In the genomic region with DNA sequence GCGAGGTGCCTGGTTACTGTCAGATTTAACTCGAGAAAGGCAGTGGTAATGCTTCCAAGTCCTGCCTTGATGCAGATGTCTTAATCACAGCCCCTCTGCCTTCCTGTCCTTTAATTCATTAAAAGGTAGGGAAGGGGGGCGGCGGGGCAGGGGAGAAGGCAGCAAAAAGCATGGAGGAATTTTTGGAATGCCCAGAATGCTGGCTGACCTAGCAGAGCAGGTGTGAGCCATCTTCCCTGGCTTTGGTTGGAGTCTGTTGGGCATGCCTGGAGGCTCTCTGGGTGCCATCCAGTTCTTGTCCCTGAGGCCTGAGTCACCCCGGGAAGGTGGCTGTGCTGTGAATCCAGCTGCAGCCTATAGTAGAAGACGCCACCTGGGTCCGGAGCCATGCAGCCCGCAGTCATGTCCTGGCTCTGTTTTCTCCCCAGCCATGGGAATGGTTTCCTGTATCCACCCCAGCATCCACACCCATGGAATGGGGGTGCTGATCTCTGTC, we compare ENCODE assay signal across 16 cellular contexts. TPM values are rescaled to one million over a fixed set of nuclear protein-coding genes. Genes with fewer than 3 reads are reported as not detected.
A peak's percentile ranks its signal among the peaks of the same experiment; 100 is the strongest.
DNase-seq lines count a peak whose midpoint lies in the region; ATAC-seq and TF ChIP-seq lines count a peak whose summit lies in the region.
"Had no signal": no experiment of that assay in that cellular context is flagged by ENCODE, and none has a peak within 500 bp of the region (broad histone marks: within the 10 kb centered on the region; RNA-seq: fewer than 3 reads in every experiment).

No MANE protein-coding gene starts in this region.

- DNase-seq in H4 (ENCODE audit: low spot score), result peak; percentile 14
- DNase-seq in SW480 (ENCODE audit: low spot score), result peak; percentile 52
- DNase-seq in left ventricle myocardium superior, result no peak
- peak; percentile 55 for DNase-seq in prostate gland (ENCODE audit: low spot score)
- no peak for DNase-seq in ascending aorta (ENCODE audit: low spot score in 2 of 2)
- no peak for DNase-seq in NCI-H345 treated with DMSO at 0.1 percent for 48 hours (lab: John Stamatoyannopoulos, UW; ENCODE audit: unreplicated experiment)
- no peak for DNase-seq in testis
- DNase-seq: CD4-positive, CD25-positive, alpha-beta regulatory T cell; GDM1; NCI-H510A; stimulated activated CD4-positive, alpha-beta T cell treated with anti-CD3 and anti-CD28 coated beads, Interleukin-4, amount 100 ng/mL, for 24 hours had no signal

- H3K4me3 ChIP-seq in prostate gland (no peak overlapping the region), ascending aorta (no peak overlapping the region), testis (no peak overlapping the region)
- H3K4me3 ChIP-seq: SJSA1 had no signal

- TF ChIP-seq CTCF in prostate gland (IDR thresholded peaks at IDR 0.05) (no peak), ascending aorta (IDR thresholded peaks at IDR 0.05) (no peak), testis (IDR thresholded peaks at IDR 0.05) (no peak)

- H3K36me3 ChIP-seq in prostate gland, result no peaks in the 10 kb centered on the region
- H3K36me3 ChIP-seq in ascending aorta, result no peaks in the 10 kb centered on the region
- H3K36me3 ChIP-seq in testis (ENCODE audit: low read depth, missing control alignments), result no peaks in the 10 kb centered on the region
- H3K36me3 ChIP-seq: SJSA1 had no signal

- H3K27me3 ChIP-seq in prostate gland (replicated peaks; ENCODE audit: insufficient read depth), result no peaks in the 10 kb centered on the region
- no peaks in the 10 kb centered on the region for H3K27me3 ChIP-seq in ascending aorta
- H3K27me3 ChIP-seq in testis, result no peaks in the 10 kb centered on the region
- H3K27me3 ChIP-seq: SJSA1 had no signal

- H3K4me1 ChIP-seq in prostate gland (replicated peaks) (peaks cover 14% of the 10 kb centered on the region), ascending aorta (peaks cover 0 to 2% of the 10 kb centered on the region in 2 donors), testis (peaks cover 16% of the 10 kb centered on the region)
- H3K4me1 ChIP-seq: SJSA1 had no signal

- ATAC-seq in left ventricle myocardium superior, result peak; percentile 48
- ATAC-seq in GM19452 (IDR thresholded peaks at IDR 0.05; ENCODE audit: unreplicated experiment), result no peak

- H3K27ac ChIP-seq in prostate gland, result peak overlapping the region; percentile 24 to 89
- H3K27ac ChIP-seq in ascending aorta, result no peak overlapping the region
- H3K27ac ChIP-seq in testis, result no peak overlapping the region
- H3K27ac ChIP-seq: SJSA1 had no signal

- TF ChIP-seq POLR2A in prostate gland (IDR thresholded peaks at IDR 0.05) (no peak), testis (IDR thresholded peaks at IDR 0.05) (no peak)

- WGBS in prostate gland, result 62% methylated on average over 4 of the region's 8 CpGs
- 73 to 79% methylated on average over 8 of the region's 8 CpGs for WGBS in testis, 2 donors

- H3K9me3 ChIP-seq in prostate gland (no peaks in the 10 kb centered on the region), ascending aorta (no peaks in the 10 kb centered on the region), testis (no peaks in the 10 kb centered on the region)

- intact Hi-C loops in left ventricle myocardium superior (cut with micrococcal nuclease), result no loop called here
- intact Hi-C loops in prostate gland (cut with DNase I), result no loop called here
- intact Hi-C loops in ascending aorta (cut with DNase I), result no loop called here
- intact Hi-C loops in testis (cut with DNase I; ENCODE audit: low total_unique reads), result no loop called here

RNA-seq across cellular contexts. Expression of a gene that starts 15.6 kb away (rescaled TPM):
- 1.7 and 3.2 TPM in 2 replicates for total RNA-seq in H4 (2014; rRNA removed; shearing (Covaris generic))
- total RNA-seq in left ventricle myocardium superior, result 11.6 TPM
- total RNA-seq in prostate gland, result 10 to 100 TPM; 44.8 to 53.1 TPM
- 79.0 TPM for total RNA-seq in ascending aorta
- total RNA-seq in testis, result 10 to 100 TPM; 24.4 to 28.6 TPM
- polyA plus RNA-seq in testis (ENCODE audit: insufficient read depth, low read depth, low replicate concordance), result 16.8 TPM

RNA-seq across cellular contexts. Expression of a gene that starts 21.6 kb away (rescaled TPM):
- not detected in 2 replicates for total RNA-seq in H4 (2014; rRNA removed; shearing (Covaris generic))
- not detected for total RNA-seq in left ventricle myocardium superior
- not detected for total RNA-seq in prostate gland
- not detected for total RNA-seq in ascending aorta
- total RNA-seq in testis, result not detected
- not detected for polyA plus RNA-seq in testis (ENCODE audit: insufficient read depth, low read depth, low replicate concordance)
- total RNA-seq: CD4-positive, CD25-positive, alpha-beta regulatory T cell; mesenteric fat pad; pulmonary artery endothelial cell had no signal
- polyA plus RNA-seq: adipose tissue; CD4-positive, CD25-positive, alpha-beta regulatory T cell had no signal

Comparison
In these comparisons a context has a peak if more than half of its experiments do, and no peak if none do; other contexts are left out.
1. DNase-seq: peak in H4 (single experiment), SW480 (single experiment) and prostate gland (single experiment); none in left ventricle myocardium superior (single experiment), ascending aorta (0 of 2), NCI-H345 treated with DMSO at 0.1 percent for 48 hours (single experiment) and testis (single experiment).
2. H3K27ac ChIP-seq: peak in prostate gland (2 of 2); none in ascending aorta (0 of 2) and testis (0 of 2).